Comparison of ENCODE assay signal across 8 cellular contexts in genomic region chr15:69979269-69979668, GRCh38.
DNase-seq lines count a peak whose midpoint lies in the region; ATAC-seq and TF ChIP-seq lines count a peak whose summit lies in the region.

No MANE protein-coding gene starts in this region.

- peak; percentile 48 for ATAC-seq in GM21825 (IDR thresholded peaks at IDR 0.05; ENCODE audit: unreplicated experiment)
- no peak for ATAC-seq in T-cell (replicated peaks in 1 of 4)
- no peak for ATAC-seq in gastrocnemius medialis

- H3K4me3 Mint-ChIP-seq in T-cell: no peak overlapping the region

- in situ Hi-C loops in GM13976 (cut with MboI; ENCODE audit: low sequenced_read_pairs, unreplicated experiment): no loop called here
- in situ Hi-C loops in gastrocnemius medialis (cut with MboI; ENCODE audit: low sequenced_read_pairs in 4 of 4): no loop called here

- TF ChIP-seq CTCF in GM13976 (IDR thresholded peaks at IDR 0.05; ENCODE audit: borderline replicate concordance, control extremely low read depth, extremely low read depth, insufficient read depth, missing control alignments) (peak; percentile 71), gastrocnemius medialis (IDR thresholded peaks at IDR 0.05 in 4 of 5, conservative IDR thresholded peaks at IDR 0.05 in 1 of 5) (no peak)

- H3K4me1 Mint-ChIP-seq in T-cell: no peaks in the 10 kb centered on the region

- POLR2A ChIA-PET in T-cell (lab: Charles Lee): interaction anchor here (0.5 to 0.6 kb wide), 2 partner anchors 221 to 241 kb away, joined by 3 to 10 read pairs; no protein-coding TSS in a partner anchor

- H3K4me1 ChIP-seq in gastrocnemius medialis: no peaks in the 10 kb centered on the region

- H3K9me3 ChIP-seq in MG63 (no peaks in the 10 kb centered on the region), gastrocnemius medialis (no peaks in the 10 kb centered on the region)

- H3K36me3 Mint-ChIP-seq in T-cell: no peaks in the 10 kb centered on the region

- no peak overlapping the region for H3K4me3 ChIP-seq in MG63
- no peak overlapping the region for H3K4me3 ChIP-seq in gastrocnemius medialis

- DNase-seq in GM13976 (ENCODE audit: low spot score) (peak; percentile 77), MG63 (peak; percentile 42), kidney glomerular epithelial cell (lab: John Stamatoyannopoulos, UW) (peak; percentile 15), NCI-H226 (no peak), T-cell (no peak), activated gamma-delta T cell treated with Interleukin-2 at 50 U/mL for 16 hours (no peak), gastrocnemius medialis (no peak)

- no peak overlapping the region for H3K27ac Mint-ChIP-seq in T-cell

- H3K27me3 ChIP-seq in MG63 (peaks cover 16% of the 10 kb centered on the region), gastrocnemius medialis (peaks cover 0 to 5% (median 0%) of the 10 kb centered on the region in 3 donors)

- H3K36me3 ChIP-seq in MG63 (no peaks in the 10 kb centered on the region), gastrocnemius medialis (no peaks in the 10 kb centered on the region)

- peaks cover 0 to 4% (median 3%) of the 10 kb centered on the region in 3 donors for H3K9me3 Mint-ChIP-seq in T-cell

- TF ChIP-seq POLR2A in gastrocnemius medialis (IDR thresholded peaks at IDR 0.05): no peak

- H3K27ac ChIP-seq in gastrocnemius medialis: no peak overlapping the region

- CTCF ChIA-PET in T-cell (lab: Charles Lee): interaction anchor here in 1 of 2 donors (0.6 kb wide), 1 partner anchor 426 kb away, joined by 3 read pairs; no protein-coding TSS in a partner anchor

- intact Hi-C loops in gastrocnemius medialis (cut with DNase I; ENCODE audit: low total_unique reads): no loop called here

- H3K27me3 Mint-ChIP-seq in T-cell: peaks cover 0 to 37% of the 10 kb centered on the region in 2 donors

Comparison
In these comparisons a context has a peak if more than half of its experiments do, and no peak if none do; other contexts are left out.
1. DNase-seq: peak in GM13976 (single experiment), MG63 (single experiment) and kidney glomerular epithelial cell (single experiment); none in NCI-H226 (single experiment), T-cell (0 of 34), activated gamma-delta T cell treated with Interleukin-2 at 50 U/mL for 16 hours (single experiment) and gastrocnemius medialis (0 of 2).